ENCODE assay signal across 12 cellular contexts in genomic region chr17:49555495-49556018, GRCh38. TPM values are rescaled to one million over a fixed set of nuclear protein-coding genes. Genes with fewer than 3 reads are reported as not detected.
A peak's percentile ranks its signal among the peaks of the same experiment; 100 is the strongest.
DNase-seq lines count a peak whose midpoint lies in the region; ATAC-seq and TF ChIP-seq lines count a peak whose summit lies in the region.
"Had no signal": no experiment of that assay in that cellular context is flagged by ENCODE, and none has a peak within 500 bp of the region (broad histone marks: within the 10 kb centered on the region; RNA-seq: fewer than 3 reads in every experiment).

No MANE protein-coding gene starts in this region.

- H3K4me1 ChIP-seq in MM.1S (ENCODE audit: low read length) (no peaks in the 10 kb centered on the region), hepatocyte (ENCODE audit: insufficient read depth) (peaks cover 5% of the 10 kb centered on the region), skeletal muscle satellite cell (ENCODE audit: control insufficient read depth, insufficient read depth, low read length) (peaks cover 10% of the 10 kb centered on the region)

- peaks cover 11 to 22% of the 10 kb centered on the region in 2 donors for H3K4me1 Mint-ChIP-seq in natural killer cell treated with Interleukin-12 subunit alpha and Interleukin-12 subunit beta and Interleukin-15 and Interleukin-18, amount 100 ng/mL, for 72 hours (ENCODE audit: low read depth in 2 of 2)
- H3K4me1 Mint-ChIP-seq: activated B cell treated with CpG ODN at 0.5 μM for 24 hours had no signal

- H3K9me3 ChIP-seq in MM.1S (replicated peaks; ENCODE audit: insufficient read depth, low read length): no peaks in the 10 kb centered on the region
- H3K9me3 ChIP-seq in hepatocyte (ENCODE audit: low read depth): no peaks in the 10 kb centered on the region
- no peaks in the 10 kb centered on the region for H3K9me3 ChIP-seq in skeletal muscle satellite cell (replicated peaks; ENCODE audit: low read length)
- H3K9me3 ChIP-seq: body of pancreas, esophagus muscularis mucosa, heart left ventricle had no signal

- no peak for TF ChIP-seq CTCF in GM20000 (IDR thresholded peaks at IDR 0.05; ENCODE audit: extremely low read depth, missing control alignments)
- TF ChIP-seq CTCF in MM.1S (IDR thresholded peaks at IDR 0.05; ENCODE audit: low read length): no peak
- TF ChIP-seq CTCF in hepatocyte (IDR thresholded peaks at IDR 0.05; ENCODE audit: poor library complexity): no peak

- no peak overlapping the region for H3K27ac ChIP-seq in MM.1S (ENCODE audit: low read length)
- no peak overlapping the region for H3K27ac ChIP-seq in hepatocyte
- H3K27ac ChIP-seq: body of pancreas, esophagus muscularis mucosa, heart left ventricle had no signal

- H3K4me2 ChIP-seq in MM.1S (ENCODE audit: low read depth, low read length): no peak overlapping the region
- H3K4me2 ChIP-seq in hepatocyte: no peak overlapping the region
- no peak overlapping the region for H3K4me2 ChIP-seq in skeletal muscle satellite cell (ENCODE audit: low read length)

- H3K27me3 Mint-ChIP-seq in natural killer cell treated with Interleukin-12 subunit alpha and Interleukin-12 subunit beta and Interleukin-15 and Interleukin-18, amount 100 ng/mL, for 72 hours: peaks cover 4 to 7% of the 10 kb centered on the region in 2 donors

- H2AFZ ChIP-seq in MM.1S (ENCODE audit: low read length) (peak overlapping the region; percentile 62; the same call in 1 of the 2 replicates), hepatocyte (no peak overlapping the region)

- H3K27me3 ChIP-seq in MM.1S (replicated peaks; ENCODE audit: insufficient read depth, low read length) (peaks cover 4% of the 10 kb centered on the region; the same call in 1 of the 2 replicates), hepatocyte (no peaks in the 10 kb centered on the region), skeletal muscle satellite cell (ENCODE audit: control insufficient read depth, insufficient read depth, low read length) (peaks cover 4% of the 10 kb centered on the region)
- H3K27me3 ChIP-seq: body of pancreas had no signal

- H3K27ac Mint-ChIP-seq in natural killer cell treated with Interleukin-12 subunit alpha and Interleukin-12 subunit beta and Interleukin-15 and Interleukin-18, amount 100 ng/mL, for 72 hours: no peak overlapping the region
- H3K27ac Mint-ChIP-seq: activated B cell treated with CpG ODN at 0.5 μM for 24 hours had no signal

- no peak for ATAC-seq in natural killer cell treated with Interleukin-12 subunit alpha and Interleukin-12 subunit beta and Interleukin-15 and Interleukin-18, amount 100 ng/mL, for 72 hours

- H3K9me2 ChIP-seq in MM.1S (replicated peaks; ENCODE audit: insufficient read depth, low read length) (no peaks in the 10 kb centered on the region), hepatocyte (replicated peaks; ENCODE audit: insufficient read depth) (no peaks in the 10 kb centered on the region)

- H3K36me3 ChIP-seq in MM.1S (replicated peaks; ENCODE audit: insufficient read depth, low read length): no peaks in the 10 kb centered on the region
- H3K36me3 ChIP-seq in hepatocyte (replicated peaks; ENCODE audit: insufficient read depth, low read depth): no peaks in the 10 kb centered on the region
- no peaks in the 10 kb centered on the region for H3K36me3 ChIP-seq in skeletal muscle satellite cell (ENCODE audit: insufficient read depth, low read length)
- H3K36me3 ChIP-seq: esophagus muscularis mucosa, heart left ventricle had no signal

- H4K20me1 ChIP-seq in MM.1S (ENCODE audit: insufficient read depth, low read length) (no peaks in the 10 kb centered on the region), hepatocyte (ENCODE audit: insufficient read depth, poor library complexity, severe bottlenecking) (no peaks in the 10 kb centered on the region)

- DNase-seq in GM20000 (ENCODE audit: low spot score) (peak; percentile 5), MM.1S (no peak), hepatocyte (ENCODE audit: low spot score) (peak; percentile 6), hypothalamus (lab: John Stamatoyannopoulos, UW) (no peak), mucosa of gallbladder (ENCODE audit: low spot score) (no peak)
- no peak for DNase-seq in natural killer cell treated with Interleukin-12 subunit alpha and Interleukin-12 subunit beta and Interleukin-15 and Interleukin-18, amount 100 ng/mL, for 72 hours (ENCODE audit: low spot score)

- H3F3A ChIP-seq in MM.1S (ENCODE audit: insufficient read depth, low read length): no peaks in the 10 kb centered on the region

- H3K4me3 Mint-ChIP-seq in natural killer cell treated with Interleukin-12 subunit alpha and Interleukin-12 subunit beta and Interleukin-15 and Interleukin-18, amount 100 ng/mL, for 72 hours: no peak overlapping the region
- H3K4me3 Mint-ChIP-seq: activated B cell treated with CpG ODN at 0.5 μM for 24 hours had no signal

- no peaks in the 10 kb centered on the region for H3K36me3 Mint-ChIP-seq in natural killer cell treated with Interleukin-12 subunit alpha and Interleukin-12 subunit beta and Interleukin-15 and Interleukin-18, amount 100 ng/mL, for 72 hours

- no peaks in the 10 kb centered on the region for H3K79me2 ChIP-seq in MM.1S (ENCODE audit: low read length)
- no peaks in the 10 kb centered on the region for H3K79me2 ChIP-seq in hepatocyte

- H3K4me3 ChIP-seq in MM.1S (ENCODE audit: low read length): no peak overlapping the region
- no peak overlapping the region for H3K4me3 ChIP-seq in hepatocyte
- no peak overlapping the region for H3K4me3 ChIP-seq in skeletal muscle satellite cell (ENCODE audit: low read length)
- H3K4me3 ChIP-seq: body of pancreas, heart left ventricle had no signal

- H3K9ac ChIP-seq in MM.1S (ENCODE audit: low read length): no peak overlapping the region
- H3K9ac ChIP-seq in skeletal muscle satellite cell (ENCODE audit: low read depth, low read length): peak overlapping the region; percentile 27

- no peaks in the 10 kb centered on the region for H3K9me3 Mint-ChIP-seq in natural killer cell treated with Interleukin-12 subunit alpha and Interleukin-12 subunit beta and Interleukin-15 and Interleukin-18, amount 100 ng/mL, for 72 hours
- H3K9me3 Mint-ChIP-seq: activated B cell treated with CpG ODN at 0.5 μM for 24 hours had no signal

- WGBS in hepatocyte (ENCODE audit: low lambda C conversion rate, missing lambda C conversion rate): 82% methylated on average over 13 of the region's 13 CpGs

RNA-seq across cellular contexts. Expression of gene NXPH3, which starts 20.1 kb away (rescaled TPM):
- total RNA-seq in hepatocyte (0.40 and 1.2 TPM in 2 replicates), mucosa of gallbladder (2.9 TPM)
- 0.21 and 0.77 TPM in 2 replicates for polyA plus RNA-seq in hepatocyte
- total RNA-seq in skeletal muscle satellite cell (2012; rRNA removed): under 0.01 TPM in 1 of 2 replicates, not detected in the other
- not detected for total RNA-seq in natural killer cell treated with Interleukin-12 subunit alpha and Interleukin-12 subunit beta and Interleukin-15 and Interleukin-18, amount 100 ng/mL, for 72 hours
- total RNA-seq: activated B cell treated with CpG ODN at 0.5 μM for 24 hours, HT-29 had no signal

Comparison
In these comparisons a context has a peak if more than half of its experiments do, and no peak if none do; other contexts are left out.
1. DNase-seq: peak in GM20000 (single experiment) and hepatocyte (single experiment); none in MM.1S (single experiment), hypothalamus (0 of 51), mucosa of gallbladder (single experiment) and natural killer cell treated with Interleukin-12 subunit alpha and Interleukin-12 subunit beta and Interleukin-15 and Interleukin-18, amount 100 ng/mL, for 72 hours (single experiment).